ENCODE assay signal across 12 cellular contexts in the genomic region with DNA sequence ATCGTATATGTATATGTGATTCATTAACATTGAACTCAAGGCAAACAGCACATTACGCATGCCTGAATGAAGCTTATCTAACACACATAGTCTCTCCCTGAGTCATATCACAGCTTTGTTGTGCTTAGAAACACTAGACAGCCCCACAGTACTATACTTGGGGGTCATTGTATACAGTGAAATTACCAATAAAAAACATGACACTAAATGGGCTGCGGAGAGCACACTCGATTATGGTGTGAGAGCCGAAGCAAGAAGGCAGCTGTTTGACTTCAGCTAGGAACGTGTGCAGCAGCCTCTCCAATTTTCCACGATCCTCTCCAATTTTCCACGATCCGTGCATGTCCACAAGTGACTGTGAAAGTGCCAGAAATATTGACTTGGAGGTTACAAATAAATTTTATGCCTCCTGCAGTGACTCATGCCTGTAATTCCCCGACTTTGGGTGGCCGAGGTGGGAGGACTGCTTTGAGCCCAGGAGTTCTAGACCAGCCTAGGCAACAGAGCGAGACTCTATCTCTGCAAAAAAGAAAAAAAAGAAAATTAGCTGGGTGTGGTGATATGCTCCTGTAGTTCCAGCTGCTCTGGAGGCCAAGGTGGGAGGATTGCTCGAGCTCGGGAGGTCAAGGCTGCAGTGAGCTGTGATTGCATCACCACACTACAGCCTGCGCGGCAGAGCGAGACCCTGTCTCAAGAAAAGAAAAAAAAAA.
DNase-seq lines count a peak whose midpoint lies in the region; ATAC-seq, FAIRE-seq and TF ChIP-seq lines count a peak whose summit lies in the region.
"Had no signal": no experiment of that assay in that cellular context is flagged by ENCODE, and none has a peak within 500 bp of the region (broad histone marks: within the 10 kb centered on the region; RNA-seq: fewer than 3 reads in every experiment).

No MANE protein-coding gene starts in this region.

- H3K27ac ChIP-seq in ovary: peak overlapping the region in 1 of 2 donors; percentile 49
- H3K27ac ChIP-seq: prostate gland had no signal

- H3K4me1 ChIP-seq in ovary (ENCODE audit: insufficient read depth): peaks cover 42% of the 10 kb centered on the region
- H3K4me1 ChIP-seq: prostate gland had no signal

- in situ Hi-C loops in GM13977 (cut with MboI; ENCODE audit: low pct_unique_long_range_greater_than_20kb, low sequenced_read_pairs, unreplicated experiment): no loop called here

- TF ChIP-seq CTCF in D721Med (IDR thresholded peaks at IDR 0.05; ENCODE audit: insufficient read depth, missing control alignments): no peak
- TF ChIP-seq CTCF in fibroblast of the aortic adventitia (IDR thresholded peaks at IDR 0.05; ENCODE audit: insufficient read depth, low read length): no peak
- TF ChIP-seq CTCF in ovary (IDR thresholded peaks at IDR 0.05): no peak
- TF ChIP-seq CTCF in GM13977 (IDR thresholded peaks at IDR 0.05; ENCODE audit: extremely low read depth, insufficient read depth, missing control alignments): no peak

- H3K36me3 ChIP-seq in ovary: no peaks in the 10 kb centered on the region
- H3K36me3 ChIP-seq: prostate gland had no signal

- 9 to 16% (median 11%) methylated on average over 17 of the region's 17 CpGs for whole genome bisulfite sequencing in ovary, 3 donors

- no peak for TF ChIP-seq EP300 in ovary (IDR thresholded peaks at IDR 0.05)

- H3K9me3 ChIP-seq in ovary: no peaks in the 10 kb centered on the region
- H3K9me3 ChIP-seq: prostate gland had no signal

- DNase-seq in D721Med (ENCODE audit: insufficient read length, low spot score) (no peak), RKO (ENCODE audit: low spot score) (peak; percentile 53), fibroblast of the aortic adventitia (ENCODE audit: low read depth) (peak; percentile 93), ovary (peak; percentile 69 to 80 (median 74)), GM13977 (ENCODE audit: low spot score) (no peak), middle frontal gyrus (ENCODE audit: extremely low spot score, low spot score) (no peak), NCI-H2227 treated with DMSO at 0.1 percent for 48 hours (lab: John Stamatoyannopoulos, UW) (no peak)
- DNase-seq: activated CD8-positive, alpha-beta memory T cell treated with anti-CD3 and anti-CD28 coated beads for 24 hours; effector memory CD4-positive, alpha-beta T cell; stimulated activated naive CD8-positive, alpha-beta T cell treated with anti-CD3 and anti-CD28 coated beads, Interleukin-15, amount 100 ng/mL, for 72 hours had no signal

- intact Hi-C loops in ovary (cut with DNase I): no loop called here

- TF ChIP-seq POLR2A in ovary (IDR thresholded peaks at IDR 0.05): no peak

- ATAC-seq in GM21390 (IDR thresholded peaks at IDR 0.05; ENCODE audit: unreplicated experiment): no peak
- ATAC-seq: stimulated activated naive CD8-positive, alpha-beta T cell treated with anti-CD3 and anti-CD28 coated beads, Interleukin-15, amount 100 ng/mL, for 72 hours had no signal

- H3K27me3 ChIP-seq in ovary: no peaks in the 10 kb centered on the region

- H3K4me3 ChIP-seq in fibroblast of the aortic adventitia (ENCODE audit: low read depth, low read length) (peak overlapping the region; percentile 34), ovary (no peak overlapping the region)
- H3K4me3 ChIP-seq: prostate gland had no signal

- FAIRE-seq in D721Med (lab: Jason Lieb, UNC): peak; percentile 21

Comparison
In these comparisons a context has a peak if more than half of its experiments do, and no peak if none do; other contexts are left out.
1. DNase-seq: peak in RKO (single experiment), fibroblast of the aortic adventitia (single experiment) and ovary (5 of 5); none in D721Med (single experiment), GM13977 (single experiment), middle frontal gyrus (single experiment) and NCI-H2227 treated with DMSO at 0.1 percent for 48 hours (single experiment).